Comparison of ENCODE assay signal across 24 cellular contexts in the genomic region with DNA sequence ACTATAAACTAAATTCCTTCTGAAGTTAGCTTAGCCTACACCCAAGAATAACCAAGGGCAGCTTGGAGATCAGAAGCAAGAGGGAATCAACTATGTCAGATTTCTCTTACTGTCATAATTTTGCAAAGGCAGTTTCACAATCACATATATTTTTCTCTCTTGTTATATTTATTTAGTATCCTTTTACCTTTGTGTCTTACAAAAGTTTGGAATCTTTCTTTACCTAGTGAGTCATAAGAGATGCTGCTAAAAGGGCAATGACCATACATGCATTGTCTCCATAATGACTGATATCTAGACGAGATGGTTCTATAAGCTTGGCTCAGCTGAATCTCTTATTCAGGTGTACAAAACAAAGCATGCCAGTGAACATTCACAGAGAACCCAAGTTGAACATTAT.
"Had no signal": no experiment of that assay in that cellular context is flagged by ENCODE, and none has a peak within 500 bp of the region (broad histone marks: within the 10 kb centered on the region; RNA-seq: fewer than 3 reads in every experiment).

No MANE protein-coding gene starts in this region.

- H3K27me3 ChIP-seq: gastrocnemius medialis, pancreas, suprapubic skin, thyroid gland, upper lobe of left lung, uterus had no signal

- H3K36me3 ChIP-seq: gastrocnemius medialis, left ventricle myocardium inferior, lower lobe of right lung, neural progenitor cell, pancreas, suprapubic skin, thyroid gland, upper lobe of left lung, uterus had no signal

- H3K9me3 ChIP-seq: gastrocnemius medialis, left ventricle myocardium inferior, lower lobe of right lung, pancreas, suprapubic skin, thyroid gland, upper lobe of left lung, uterus had no signal

- ATAC-seq: gastrocnemius medialis; lower lobe of right lung; natural killer cell treated with Interleukin-12 subunit alpha and Interleukin-12 subunit beta and Interleukin-15 and Interleukin-18, amount 100 ng/mL, for 72 hours; pancreas; right cardiac atrium; stimulated activated effector memory CD8-positive, alpha-beta T cell treated with anti-CD3 and anti-CD28 coated beads, Interleukin-12 subunit alpha, Interleukin-12 subunit beta, amount 100 ng/mL, for 72 hours; stimulated activated naive CD8-positive, alpha-beta T cell treated with anti-CD3 and anti-CD28 coated beads, Interleukin-15, Interleukin-2, amounts not matched to agents 100 U/mL and 50 U/mL, for 24 hours had no signal

- H3K27ac ChIP-seq: gastrocnemius medialis, left ventricle myocardium inferior, lower lobe of right lung, neural progenitor cell, pancreas, suprapubic skin, thyroid gland, upper lobe of left lung, uterus had no signal

- H3K4me3 ChIP-seq: gastrocnemius medialis, left ventricle myocardium inferior, lower lobe of right lung, neural progenitor cell, pancreas, suprapubic skin, thyroid gland, upper lobe of left lung, uterus had no signal

- H2AFZ ChIP-seq: neural progenitor cell had no signal

- FAIRE-seq: colon, kidney, pancreas, small intestine had no signal

- H3K9ac ChIP-seq: neural progenitor cell had no signal

- H3K4me1 ChIP-seq: gastrocnemius medialis, left ventricle myocardium inferior, lower lobe of right lung, neural progenitor cell, pancreas, suprapubic skin, thyroid gland, upper lobe of left lung, uterus had no signal

- DNase-seq: gastrocnemius medialis; glutamatergic neuron; immature natural killer cell; kidney; left cardiac atrium; left ventricle myocardium inferior; lower lobe of right lung; mesenchymal stem cell; midbrain; nucleus accumbens; pancreas; right cardiac atrium; stimulated activated CD4-positive, alpha-beta T cell treated with anti-CD3 and anti-CD28 coated beads, Interleukin-2, amount 100 ng/mL, for 48 hours; stimulated activated CD8-positive, alpha-beta memory T cell treated with anti-CD3 and anti-CD28 coated beads, Interleukin-4, amount 100 ng/mL, for 48 hours; stimulated activated naive CD8-positive, alpha-beta T cell treated with anti-CD3 and anti-CD28 coated beads, Interleukin-15, Interleukin-2, amounts not matched to agents 100 U/mL and 50 U/mL, for 24 hours; thyroid gland; upper lobe of left lung; uterus had no signal

- H3K4me2 ChIP-seq: neural progenitor cell had no signal
